In genomic region chr13:112326821-112327370, GRCh38 we compare ENCODE assay signal across 20 cellular contexts. TPM values are rescaled to one million over a fixed set of nuclear protein-coding genes. Genes with fewer than 3 reads are reported as not detected.
DNase-seq lines count a peak whose midpoint lies in the region; TF ChIP-seq lines count a peak whose summit lies in the region.
"Had no signal": no experiment of that assay in that cellular context is flagged by ENCODE, and none has a peak within 500 bp of the region (broad histone marks: within the 10 kb centered on the region; RNA-seq: fewer than 3 reads in every experiment).

No MANE protein-coding gene starts in this region.

- in situ Hi-C loops in GM13976 (cut with MboI; ENCODE audit: low sequenced_read_pairs, unreplicated experiment) = no loop called here

- no peak overlapping the region for H3K27ac ChIP-seq in coronary artery
- H3K27ac ChIP-seq in temporal lobe (ENCODE audit: low read depth, low read length) = peak overlapping the region; percentile 19

- TF ChIP-seq CTCF in coronary artery (IDR thresholded peaks at IDR 0.05) (no peak), GM13976 (IDR thresholded peaks at IDR 0.05; ENCODE audit: borderline replicate concordance, control extremely low read depth, extremely low read depth, insufficient read depth, missing control alignments) (no peak)

- peak; percentile 38 for DNase-seq in coronary artery (ENCODE audit: low spot score)
- peak; percentile 24 for DNase-seq in islet precursor cell
- DNase-seq in mesenteric fat pad (ENCODE audit: low spot score) = peak; percentile 83
- DNase-seq in NCI-H748 treated with DMSO at 0.1 percent for 48 hours (lab: John Stamatoyannopoulos, UW) = no peak
- DNase-seq in GM13976 (ENCODE audit: low spot score) = no peak
- DNase-seq in stimulated activated CD8-positive, alpha-beta memory T cell treated with anti-CD3 and anti-CD28 coated beads, Interleukin-4, amount 100 ng/mL, for 48 hours = no peak
- DNase-seq: C1 segment of cervical spinal cord; Calu3; CD4-positive, alpha-beta memory T cell; COR-L47; DMS53; DMS79 treated with DMSO at 0.1 percent for 48 hours; GF-D8; GOT3; H9 had no signal

- no peak overlapping the region for H3K4me3 ChIP-seq in coronary artery

RNA-seq across cellular contexts. Expression of gene SPACA7, which starts 49.3 kb away (rescaled TPM):
- total RNA-seq in mesenteric fat pad = not detected
- total RNA-seq in temporal lobe = not detected
- total RNA-seq: A172; A673; Calu3; CD4-positive, alpha-beta memory T cell; Daoy; G401; H9 had no signal

Comparison
In these comparisons a context has a peak if more than half of its experiments do, and no peak if none do; other contexts are left out.
1. DNase-seq: peak in coronary artery (single experiment), islet precursor cell (single experiment) and mesenteric fat pad (single experiment); none in NCI-H748 treated with DMSO at 0.1 percent for 48 hours (single experiment), GM13976 (single experiment) and stimulated activated CD8-positive, alpha-beta memory T cell treated with anti-CD3 and anti-CD28 coated beads, Interleukin-4, amount 100 ng/mL, for 48 hours (single experiment).